Comparison of ENCODE assay signal across 25 cellular contexts in the genomic region with DNA sequence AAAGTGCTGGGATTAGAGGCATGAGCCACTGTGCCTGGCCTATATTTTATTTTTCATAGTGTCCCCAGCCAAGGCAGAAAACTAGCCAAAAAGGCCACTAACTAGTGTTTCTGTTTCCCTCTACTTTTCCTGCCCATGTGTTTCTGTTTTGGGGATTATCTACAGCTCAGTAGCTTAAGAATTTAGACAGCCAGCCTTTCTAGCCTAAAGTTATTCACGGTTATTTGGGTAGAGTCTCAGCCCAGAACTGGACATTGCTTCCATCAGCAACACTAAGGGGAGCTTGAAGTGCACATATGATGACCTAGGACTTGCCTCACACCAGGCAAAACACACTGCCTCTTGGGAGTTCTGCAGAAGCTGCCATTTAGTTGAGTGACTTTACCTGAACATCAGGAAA. TPM values are rescaled to one million over a fixed set of nuclear protein-coding genes. Genes with fewer than 3 reads are reported as not detected.
"Had no signal": no experiment of that assay in that cellular context is flagged by ENCODE, and none has a peak within 500 bp of the region (broad histone marks: within the 10 kb centered on the region; RNA-seq: fewer than 3 reads in every experiment).

No MANE protein-coding gene starts in this region.

- ATAC-seq: activated CD4-positive, CD25-positive, alpha-beta regulatory T cell treated with anti-CD3 and anti-CD28 coated beads, Interleukin-2, amount 50 U/mL, for 24 hours; activated CD8-positive, alpha-beta T cell treated with anti-CD3 and anti-CD28 coated beads for 36 hours; Panc1 had no signal

- H3K36me3 ChIP-seq: ascending aorta, cardiac muscle cell, MG63, SJSA1 had no signal

- H3K4me3 ChIP-seq: ascending aorta, cardiac muscle cell, MG63, SJSA1 had no signal

- H3K4me3 Mint-ChIP-seq: activated CD8-positive, alpha-beta T cell treated with anti-CD3 and anti-CD28 coated beads for 36 hours; activated naive CD8-positive, alpha-beta T cell treated with anti-CD3 and anti-CD28 coated beads, Interleukin-2, amount 10 ng/mL, durations not matched to agents 7 days and 5 days; brain; T-helper 1 cell treated with Interleukin-12 subunit alpha and Interleukin-12 subunit beta and Interleukin-4 antibody, amounts not matched to agents 30 μg/mL and 1 μg/mL, for 36 hours had no signal

- H3K9me3 ChIP-seq: ascending aorta, MG63, SJSA1 had no signal

- H3K36me3 Mint-ChIP-seq: activated naive CD8-positive, alpha-beta T cell treated with anti-CD3 and anti-CD28 coated beads, Interleukin-2, amount 10 ng/mL, durations not matched to agents 7 days and 5 days; brain had no signal

- H3K27ac ChIP-seq: ascending aorta, cardiac muscle cell, SJSA1 had no signal

- H3K27me3 ChIP-seq: ascending aorta, cardiac muscle cell, MG63, SJSA1 had no signal

- H3K27ac Mint-ChIP-seq: activated CD8-positive, alpha-beta T cell treated with anti-CD3 and anti-CD28 coated beads for 36 hours; activated naive CD8-positive, alpha-beta T cell treated with anti-CD3 and anti-CD28 coated beads, Interleukin-2, amount 10 ng/mL, durations not matched to agents 7 days and 5 days; brain; T-helper 1 cell treated with Interleukin-12 subunit alpha and Interleukin-12 subunit beta and Interleukin-4 antibody, amounts not matched to agents 30 μg/mL and 1 μg/mL, for 36 hours had no signal

- H3K27me3 Mint-ChIP-seq: activated CD8-positive, alpha-beta T cell treated with anti-CD3 and anti-CD28 coated beads for 36 hours; activated naive CD8-positive, alpha-beta T cell treated with anti-CD3 and anti-CD28 coated beads, Interleukin-2, amount 10 ng/mL, durations not matched to agents 7 days and 5 days had no signal

- DNase-seq: activated CD4-positive, alpha-beta T cell treated with anti-CD3 and anti-CD28 coated beads for 4 hours; activated CD8-positive, alpha-beta memory T cell treated with anti-CD3 and anti-CD28 coated beads, Interleukin-2, amount 50 U/mL, for 48 hours; activated CD8-positive, alpha-beta T cell treated with anti-CD3 and anti-CD28 coated beads for 36 hours; activated naive CD4-positive, alpha-beta T cell treated with anti-CD3 and anti-CD28 coated beads, Interleukin-2, amount 50 U/mL, for 16 hours; activated naive CD8-positive, alpha-beta T cell treated with anti-CD3 and anti-CD28 coated beads, Interleukin-2, amount 10 ng/mL, durations not matched to agents 7 days and 5 days; activated T-cell treated with anti-CD3 and anti-CD28 coated beads, Interleukin-2, amount 50 U/mL, for 1 hour; MG63; MV-4-11; NCI-H1092 treated with DMSO at 0.1 percent for 48 hours; NCI-H1436; NCI-H1694 treated with DMSO at 0.1 percent for 48 hours; NCI-H2029 treated with DMSO at 0.1 percent for 48 hours; NCI-H345; NCI-H510A; NCI-H526 treated with DMSO at 0.1 percent for 48 hours; NCI-H82; OCI-M1; SHP77 had no signal

- H3K9me3 Mint-ChIP-seq: activated CD8-positive, alpha-beta T cell treated with anti-CD3 and anti-CD28 coated beads for 36 hours; activated naive CD8-positive, alpha-beta T cell treated with anti-CD3 and anti-CD28 coated beads, Interleukin-2, amount 10 ng/mL, durations not matched to agents 7 days and 5 days; brain; T-helper 1 cell treated with Interleukin-12 subunit alpha and Interleukin-12 subunit beta and Interleukin-4 antibody, amounts not matched to agents 30 μg/mL and 1 μg/mL, for 36 hours had no signal

RNA-seq across cellular contexts. Expression of gene PROX2, which starts 17.9 kb away (rescaled TPM):
- total RNA-seq: ascending aorta, cardiac muscle cell, SJSA1 had no signal
